24 cellular contexts compared by ENCODE assay signal in the genomic region with DNA sequence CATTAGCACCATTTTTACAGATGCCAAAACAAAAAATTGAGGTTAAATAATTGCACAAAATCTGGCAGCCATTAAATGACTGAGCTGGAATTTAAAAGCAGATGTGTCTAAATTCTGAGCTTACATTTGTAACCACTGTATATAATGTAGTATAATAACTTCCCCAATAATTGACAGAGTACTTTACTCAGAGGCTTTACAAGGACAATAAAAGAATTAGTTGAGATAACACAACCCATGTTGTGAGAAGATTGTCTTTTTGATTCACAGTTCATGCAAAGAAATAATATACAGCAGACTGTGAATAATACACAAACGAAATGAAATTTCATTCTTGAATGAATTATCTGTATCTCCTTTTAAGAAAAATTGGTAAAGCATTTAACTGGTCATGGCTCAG.
"Had no signal": no experiment of that assay in that cellular context is flagged by ENCODE, and none has a peak within 500 bp of the region (broad histone marks: within the 10 kb centered on the region; RNA-seq: fewer than 3 reads in every experiment).

No MANE protein-coding gene starts in this region.

- H3K27me3 ChIP-seq: ascending aorta, cardiac muscle cell, SJSA1 had no signal

- H3K9ac ChIP-seq: SK-N-SH had no signal

- H3K4me1 ChIP-seq: ascending aorta, SJSA1 had no signal

- H3K36me3 ChIP-seq: ascending aorta, cardiac muscle cell, SJSA1 had no signal

- H3K9me2 ChIP-seq: SK-N-SH had no signal

- H3K9me3 ChIP-seq: ascending aorta, SJSA1, SK-N-SH had no signal

- H3K4me3 ChIP-seq: ascending aorta, cardiac muscle cell, SJSA1 had no signal

- H3K27ac ChIP-seq: ascending aorta, SJSA1 had no signal

- ATAC-seq: activated CD8-positive, alpha-beta T cell treated with anti-CD3 and anti-CD28 coated beads for 36 hours; activated T-cell treated with anti-CD3 and anti-CD28 coated beads, Interleukin-2, amount 50 U/mL, for 72 hours; activated T-helper 17 cell treated with anti-CD3 and anti-CD28 coated beads, Interleukin-2, amount 50 U/mL, for 72 hours; Panc1 had no signal

- DNase-seq: activated CD4-positive, alpha-beta T cell treated with anti-CD3 and anti-CD28 coated beads, Interleukin-2, amount 10 ng/mL, durations not matched to agents 24 days and 14 days; activated CD4-positive, alpha-beta T cell treated with anti-CD3 and anti-CD28 coated beads, Interleukin-2, amount 50 U/mL, for 4 hours; activated CD8-positive, alpha-beta T cell treated with anti-CD3 and anti-CD28 coated beads for 36 hours; activated effector memory CD4-positive, alpha-beta T cell treated with anti-CD3 and anti-CD28 coated beads, Interleukin-2, amount 50 U/mL, for 16 hours; activated naive CD4-positive, alpha-beta T cell; activated naive CD4-positive, alpha-beta T cell treated with anti-CD3 and anti-CD28 coated beads, Interleukin-2, amount 50 U/mL, for 16 hours; activated naive CD8-positive, alpha-beta T cell treated with anti-CD3 and anti-CD28 coated beads for 36 hours; activated T-cell treated with anti-CD3 and anti-CD28 coated beads, Interleukin-2, amount 50 U/mL, for 1 hour; activated T-cell treated with anti-CD3 and anti-CD28 coated beads, Interleukin-2, amount 50 U/mL, for 72 hours; amygdala; MM.1S; MV-4-11; NCI-H1092; NCI-H1436 treated with DMSO at 0.1 percent for 48 hours; NCI-H1694 treated with DMSO at 0.1 percent for 48 hours; NCI-H2029; NCI-H524 treated with DMSO at 0.1 percent for 48 hours; SHP77; SK-N-SH had no signal
